Comparison of ENCODE assay signal across 27 cellular contexts in the genomic region with DNA sequence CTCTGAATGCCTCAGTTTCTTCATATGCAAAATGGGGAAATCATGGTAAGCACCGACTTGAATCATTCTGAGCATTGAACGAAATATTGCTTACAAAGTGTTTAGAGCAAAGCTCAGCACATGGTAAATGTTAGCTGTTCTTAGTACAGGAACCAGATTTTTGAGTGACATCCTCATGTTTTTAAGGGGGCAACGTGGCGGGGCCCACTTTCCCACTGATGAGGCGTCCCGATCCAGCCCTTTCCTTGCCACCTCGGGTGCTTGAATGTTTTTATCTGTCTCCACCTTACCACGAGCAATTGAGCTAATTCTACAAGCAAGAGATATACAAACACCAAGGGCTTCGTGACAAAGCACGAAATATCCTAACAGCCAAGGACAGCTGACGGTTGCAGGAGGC.
"Had no signal": no experiment of that assay in that cellular context is flagged by ENCODE, and none has a peak within 500 bp of the region (broad histone marks: within the 10 kb centered on the region; RNA-seq: fewer than 3 reads in every experiment).

No MANE protein-coding gene starts in this region.

- H3K36me3 Mint-ChIP-seq: natural killer cell; stimulated activated effector memory CD8-positive, alpha-beta T cell treated with anti-CD3 and anti-CD28 coated beads, Interleukin-12 subunit alpha, Interleukin-12 subunit beta, amount 100 ng/mL, for 72 hours; stimulated activated naive B cell treated with anti-CD40 and anti-IgM and Interleukin-4, amounts not matched to agents 10 μg/mL and 1 μg/mL and 100 μg/mL, for 72 hours had no signal

- H3K4me2 ChIP-seq: neural progenitor cell had no signal

- H3K27ac Mint-ChIP-seq: natural killer cell; nephron; neural progenitor cell; progenitor cell of endocrine pancreas; stimulated activated effector memory CD8-positive, alpha-beta T cell treated with anti-CD3 and anti-CD28 coated beads, Interleukin-12 subunit alpha, Interleukin-12 subunit beta, amount 100 ng/mL, for 72 hours; stimulated activated naive B cell treated with anti-CD40 and anti-IgM and Interleukin-4, amounts not matched to agents 10 μg/mL and 1 μg/mL and 100 μg/mL, for 72 hours; stimulated activated naive CD8-positive, alpha-beta T cell treated with anti-CD3 and anti-CD28 coated beads, Interleukin-15, Interleukin-2, amounts not matched to agents 100 ng/mL and 50 ng/mL, for 24 hours had no signal

- H3K27me3 ChIP-seq: neural progenitor cell, ovary, right lobe of liver, sigmoid colon, stomach, thyroid gland, tibial nerve, upper lobe of left lung, uterus had no signal

- H3K9me3 Mint-ChIP-seq: natural killer cell; neural progenitor cell; stimulated activated effector memory CD8-positive, alpha-beta T cell treated with anti-CD3 and anti-CD28 coated beads, Interleukin-12 subunit alpha, Interleukin-12 subunit beta, amount 100 ng/mL, for 72 hours; stimulated activated naive B cell treated with anti-CD40 and anti-IgM and Interleukin-4, amounts not matched to agents 10 μg/mL and 1 μg/mL and 100 μg/mL, for 72 hours; stimulated activated naive CD8-positive, alpha-beta T cell treated with anti-CD3 and anti-CD28 coated beads, Interleukin-15, Interleukin-2, amounts not matched to agents 100 ng/mL and 50 ng/mL, for 24 hours had no signal

- H3K9ac ChIP-seq: neural progenitor cell, parathyroid adenoma had no signal

- H3K36me3 ChIP-seq: neural progenitor cell, ovary, right lobe of liver, sigmoid colon, thoracic aorta, tibial nerve, upper lobe of left lung, uterus had no signal

- DNase-seq: natural killer cell; occipital lobe; ovary; psoas muscle; right cardiac atrium; right lobe of liver; sigmoid colon; small intestine; stimulated activated CD4-positive, alpha-beta T cell treated with anti-CD3 and anti-CD28 coated beads, Interleukin-15, amount 100 ng/mL, for 24 hours; stimulated activated CD4-positive, alpha-beta T cell treated with anti-CD3 and anti-CD28 coated beads, Interleukin-2, amount 100 ng/mL, for 24 hours; stimulated activated CD4-positive, alpha-beta T cell treated with anti-CD3 and anti-CD28 coated beads, Interleukin-2, amount 100 ng/mL, for 48 hours; stimulated activated CD4-positive, alpha-beta T cell treated with anti-CD3 and anti-CD28 coated beads, Interleukin-4, amount 100 ng/mL, for 24 hours; stimulated activated naive B cell treated with anti-CD40 and anti-IgM and Interleukin-4, amounts not matched to agents 10 μg/mL and 1 μg/mL and 100 μg/mL, for 72 hours; stimulated activated naive CD4-positive, alpha-beta T cell treated with Interleukin-2 at 50 U/mL for 16 hours; stomach; thyroid gland; trophoblast cell; upper lobe of left lung; uterus had no signal

- H3K79me2 ChIP-seq: parathyroid adenoma had no signal

- H3K4me3 ChIP-seq: neural progenitor cell, ovary, psoas muscle, right lobe of liver, sigmoid colon, stomach, thoracic aorta, thyroid gland, tibial nerve, upper lobe of left lung, uterus had no signal

- H3K27ac ChIP-seq: neural progenitor cell, ovary, parathyroid adenoma, psoas muscle, right lobe of liver, sigmoid colon, stomach, thoracic aorta, thyroid gland, tibial nerve, upper lobe of left lung, uterus had no signal

- H2AFZ ChIP-seq: neural progenitor cell, parathyroid adenoma had no signal

- H3K4me1 Mint-ChIP-seq: natural killer cell; nephron; stimulated activated effector memory CD8-positive, alpha-beta T cell treated with anti-CD3 and anti-CD28 coated beads, Interleukin-12 subunit alpha, Interleukin-12 subunit beta, amount 100 ng/mL, for 72 hours; stimulated activated naive B cell treated with anti-CD40 and anti-IgM and Interleukin-4, amounts not matched to agents 10 μg/mL and 1 μg/mL and 100 μg/mL, for 72 hours had no signal

- ATAC-seq: natural killer cell; psoas muscle; right lobe of liver; stimulated activated effector memory CD8-positive, alpha-beta T cell treated with anti-CD3 and anti-CD28 coated beads, Interleukin-12 subunit alpha, Interleukin-12 subunit beta, amount 100 ng/mL, for 72 hours; stimulated activated naive B cell treated with anti-CD40 and anti-IgM and Interleukin-4, amounts not matched to agents 10 μg/mL and 1 μg/mL and 100 μg/mL, for 72 hours had no signal

- H3K9me3 ChIP-seq: ovary, psoas muscle, right lobe of liver, sigmoid colon, stomach, thoracic aorta, thyroid gland, tibial nerve, upper lobe of left lung, uterus had no signal

- H3K4me1 ChIP-seq: neural progenitor cell, parathyroid adenoma, psoas muscle, sigmoid colon, stomach, thyroid gland, upper lobe of left lung, uterus had no signal

- H3K4me3 Mint-ChIP-seq: natural killer cell; nephron; neural progenitor cell; stimulated activated effector memory CD8-positive, alpha-beta T cell treated with anti-CD3 and anti-CD28 coated beads, Interleukin-12 subunit alpha, Interleukin-12 subunit beta, amount 100 ng/mL, for 72 hours; stimulated activated naive B cell treated with anti-CD40 and anti-IgM and Interleukin-4, amounts not matched to agents 10 μg/mL and 1 μg/mL and 100 μg/mL, for 72 hours; stimulated activated naive CD8-positive, alpha-beta T cell treated with anti-CD3 and anti-CD28 coated beads, Interleukin-15, Interleukin-2, amounts not matched to agents 100 ng/mL and 50 ng/mL, for 24 hours had no signal
